ENCODE assay signal across 20 cellular contexts in genomic region chr17:38958326-38958725, GRCh38. TPM values are rescaled to one million over a fixed set of nuclear protein-coding genes. Genes with fewer than 3 reads are reported as not detected.
DNase-seq lines count a peak whose midpoint lies in the region; ATAC-seq and TF ChIP-seq lines count a peak whose summit lies in the region.
"Had no signal": no experiment of that assay in that cellular context is flagged by ENCODE, and none has a peak within 500 bp of the region (broad histone marks: within the 10 kb centered on the region; RNA-seq: fewer than 3 reads in every experiment).

No MANE protein-coding gene starts in this region.

- no peak for TF ChIP-seq EP300 in esophagus muscularis mucosa (IDR thresholded peaks at IDR 0.05)

- intact Hi-C loops in esophagus muscularis mucosa (cut with DNase I) = no loop called here

- H3K4me1 ChIP-seq in esophagus muscularis mucosa = peaks cover 0 to 23% (median 14%) of the 10 kb centered on the region in 4 donors
- H3K4me1 ChIP-seq: neural progenitor cell had no signal

- H3K36me3 Mint-ChIP-seq in osteocyte (ENCODE audit: unreplicated experiment) = no peaks in the 10 kb centered on the region
- H3K36me3 Mint-ChIP-seq: immature natural killer cell, memory B cell, neural progenitor cell had no signal

- H3K27me3 Mint-ChIP-seq in osteocyte (ENCODE audit: unreplicated experiment) = no peaks in the 10 kb centered on the region
- H3K27me3 Mint-ChIP-seq: memory B cell had no signal

- peak overlapping the region; percentile 95 for H3K27ac Mint-ChIP-seq in osteocyte (ENCODE audit: unreplicated experiment)
- H3K27ac Mint-ChIP-seq: endodermal cell, immature natural killer cell, memory B cell, neural progenitor cell had no signal

- WGBS in esophagus muscularis mucosa = 0% methylated on average over 1 of the region's 1 CpG

- no peak for ATAC-seq in GM18517 (IDR thresholded peaks at IDR 0.05; ENCODE audit: unreplicated experiment)

- H3K9me3 Mint-ChIP-seq in osteocyte (ENCODE audit: unreplicated experiment) = no peaks in the 10 kb centered on the region
- H3K9me3 Mint-ChIP-seq: endodermal cell, immature natural killer cell, memory B cell, neural progenitor cell had no signal

- H3K9ac ChIP-seq in SK-N-MC (ENCODE audit: insufficient read length) = no peak overlapping the region
- H3K9ac ChIP-seq: BLaER1 treated with 17β-estradiol and CSF1 and Interleukin-3, amounts not matched to agents 10 nM and 100 nM; neural progenitor cell had no signal

- peak overlapping the region; percentile 44; the same call in 1 of the 2 replicates for H3K27ac ChIP-seq in SK-N-MC
- H3K27ac ChIP-seq in esophagus muscularis mucosa (replicated peaks in 1 of 4) = peak overlapping the region; percentile 15 to 75 (median 52)
- H3K27ac ChIP-seq in WERI-Rb-1 = no peak overlapping the region
- H3K27ac ChIP-seq: BLaER1 treated with 17β-estradiol and CSF1 and Interleukin-3, amounts not matched to agents 10 nM and 100 nM; neural progenitor cell had no signal

- H3K27me3 ChIP-seq in esophagus muscularis mucosa = no peaks in the 10 kb centered on the region
- H3K27me3 ChIP-seq in WERI-Rb-1 (ENCODE audit: insufficient read depth, low read depth, severe bottlenecking) = no peaks in the 10 kb centered on the region
- H3K27me3 ChIP-seq: BLaER1 treated with 17β-estradiol and CSF1 and Interleukin-3, amounts not matched to agents 10 nM and 100 nM; neural progenitor cell had no signal

- H3K36me3 ChIP-seq in SK-N-MC (ENCODE audit: insufficient read depth, low read length) = no peaks in the 10 kb centered on the region
- H3K36me3 ChIP-seq in esophagus muscularis mucosa = no peaks in the 10 kb centered on the region
- no peaks in the 10 kb centered on the region for H3K36me3 ChIP-seq in WERI-Rb-1
- H3K36me3 ChIP-seq: BLaER1 treated with 17β-estradiol and CSF1 and Interleukin-3, amounts not matched to agents 10 nM and 100 nM; neural progenitor cell had no signal

- H3K4me3 ChIP-seq in SK-N-MC (no peak overlapping the region), esophagus muscularis mucosa (no peak overlapping the region), WERI-Rb-1 (ENCODE audit: low read depth, low read length) (no peak overlapping the region)
- H3K4me3 ChIP-seq: BLaER1 treated with 17β-estradiol and CSF1 and Interleukin-3, amounts not matched to agents 10 nM and 100 nM; neural progenitor cell had no signal

- H3K9me3 ChIP-seq in SK-N-MC (ENCODE audit: low read depth, low read length) (no peaks in the 10 kb centered on the region), esophagus muscularis mucosa (no peaks in the 10 kb centered on the region), WERI-Rb-1 (ENCODE audit: severe bottlenecking) (no peaks in the 10 kb centered on the region)
- H3K9me3 ChIP-seq: BLaER1 treated with 17β-estradiol and CSF1 and Interleukin-3, amounts not matched to agents 10 nM and 100 nM had no signal

- DNase-seq in EH (ENCODE audit: low read depth) = peak; percentile 80
- DNase-seq in SK-N-MC (ENCODE audit: low read depth, low spot score) = no peak
- no peak for DNase-seq in esophagus muscularis mucosa (ENCODE audit: extremely low spot score)
- DNase-seq in osteocyte (ENCODE audit: extremely low spot score, unreplicated experiment) = no peak
- no peak for DNase-seq in WERI-Rb-1
- no peak for DNase-seq in NOMO-1 (lab: John Stamatoyannopoulos, UW; ENCODE audit: unreplicated experiment in 2 of 2)
- DNase-seq in NCI-H2171 (lab: John Stamatoyannopoulos, UW) = no peak
- DNase-seq: activated naive CD4-positive, alpha-beta T cell treated with anti-CD3 and anti-CD28 coated beads, Interleukin-2, amount 50 U/mL, for 16 hours; DMS53; endodermal cell; immature natural killer cell had no signal

- no peak for TF ChIP-seq POLR2A in esophagus muscularis mucosa (IDR thresholded peaks at IDR 0.05; ENCODE audit: low read depth)

- peaks cover 24% of the 10 kb centered on the region for H3K4me1 Mint-ChIP-seq in osteocyte (ENCODE audit: unreplicated experiment)
- H3K4me1 Mint-ChIP-seq: endodermal cell, neural progenitor cell had no signal

- TF ChIP-seq CTCF in esophagus muscularis mucosa (IDR thresholded peaks at IDR 0.05) (no peak), osteocyte (IDR thresholded peaks at IDR 0.05) (no peak), WERI-Rb-1 (IDR thresholded peaks at IDR 0.05; ENCODE audit: low read depth, low read length) (no peak)

- peak overlapping the region; percentile 59 for H3K4me3 Mint-ChIP-seq in osteocyte (ENCODE audit: unreplicated experiment)
- H3K4me3 Mint-ChIP-seq: endodermal cell, immature natural killer cell, memory B cell, neural progenitor cell had no signal

RNA-seq across cellular contexts. Expression of gene FBXO47, which starts 8.9 kb away (rescaled TPM):
- total RNA-seq in esophagus muscularis mucosa (under 1 TPM in 1 of 4 donors, not detected in 3; 0.26 TPM), osteocyte (not detected in 2 replicates)
- total RNA-seq: cardiac septum; endodermal cell; H1; renal cortical epithelial cell; RPMI7951; T-helper 2 cell treated with Interferon-gamma antibody and Interleukin-4, amounts not matched to agents 100 ng/mL and 5 ng/mL, for 36 hours had no signal
